Comparison of ENCODE assay signal across 8 cellular contexts in genomic region chr9:129383415-129384088, GRCh38.
DNase-seq lines count a peak whose midpoint lies in the region; ATAC-seq and TF ChIP-seq lines count a peak whose summit lies in the region.

No MANE protein-coding gene starts in this region.

- no peaks in the 10 kb centered on the region for H3K27me3 ChIP-seq in mucosa of stomach (ENCODE audit: control insufficient read depth, insufficient read depth, low read length)

- in situ Hi-C loops in G401 (cut with HindIII; ENCODE audit: low sequenced_read_pairs), result no loop called here

- H3K4me1 ChIP-seq in mucosa of stomach (ENCODE audit: control insufficient read depth, insufficient read depth, low read length), result peaks cover 16% of the 10 kb centered on the region

- DNase-seq in G401 (ENCODE audit: low spot score), result peak; percentile 64
- peak; percentile 82 for DNase-seq in NCI-H69 (lab: John Stamatoyannopoulos, UW)
- peak; percentile 55 for DNase-seq in activated T-cell treated with anti-CD3 and anti-CD28 coated beads for 48 hours (ENCODE audit: low read depth)
- DNase-seq in epithelial cell of proximal tubule (ENCODE audit: low read depth), result no peak
- peak; percentile 38 for DNase-seq in stimulated activated CD8-positive, alpha-beta memory T cell treated with anti-CD3 and anti-CD28 coated beads, Interleukin-4, amount 100 ng/mL, for 24 hours (ENCODE audit: low read depth)
- DNase-seq in RKO (ENCODE audit: low spot score), result no peak

- peak; percentile 62 for ATAC-seq in HG02852 (IDR thresholded peaks at IDR 0.05; ENCODE audit: unreplicated experiment)

- H3K9ac ChIP-seq in mucosa of stomach (ENCODE audit: low read length), result peak overlapping the region; percentile 94

- H3K9me3 ChIP-seq in mucosa of stomach (ENCODE audit: control insufficient read depth, low read length), result no peaks in the 10 kb centered on the region

- peak overlapping the region; percentile 53 for H3K4me3 ChIP-seq in epithelial cell of proximal tubule (ENCODE audit: low read depth, low read length)
- H3K4me3 ChIP-seq in mucosa of stomach (ENCODE audit: low read length), result peak overlapping the region; percentile 29

- no peaks in the 10 kb centered on the region for H3K36me3 ChIP-seq in mucosa of stomach (ENCODE audit: control insufficient read depth, insufficient read depth, low read length)

- TF ChIP-seq CTCF in epithelial cell of proximal tubule (conservative IDR thresholded peaks at IDR 0.05; ENCODE audit: low read depth, low read length), result peak; percentile 2

Comparison
In these comparisons a context has a peak if more than half of its experiments do, and no peak if none do; other contexts are left out.
1. DNase-seq: peak in G401 (single experiment), NCI-H69 (single experiment), activated T-cell treated with anti-CD3 and anti-CD28 coated beads for 48 hours (single experiment) and stimulated activated CD8-positive, alpha-beta memory T cell treated with anti-CD3 and anti-CD28 coated beads, Interleukin-4, amount 100 ng/mL, for 24 hours (single experiment); none in epithelial cell of proximal tubule (single experiment) and RKO (single experiment).